Comparison of ENCODE assay signal across 1 cellular context in the genomic region with DNA sequence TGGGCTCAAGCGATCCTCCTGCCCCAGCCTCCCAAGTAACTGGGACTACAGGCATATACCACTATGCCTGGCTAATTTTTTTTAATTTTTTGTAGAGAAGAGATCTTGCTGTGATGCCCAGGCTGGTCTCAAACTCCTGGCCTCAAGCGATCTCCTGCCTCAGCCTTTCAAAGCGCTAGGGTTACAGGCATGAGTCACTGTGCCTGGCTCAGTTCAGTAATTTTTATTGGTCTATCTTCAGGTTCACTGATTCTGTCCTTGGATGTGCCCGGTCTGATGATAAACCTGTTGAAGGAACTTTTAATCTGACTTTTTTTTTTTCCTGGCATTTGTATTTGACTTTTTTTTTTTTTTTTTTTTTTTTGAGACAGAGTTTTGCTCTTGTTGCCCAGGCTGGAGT.
TF ChIP-seq lines count a peak whose summit lies in the region.

No MANE protein-coding gene starts in this region.

TF ChIP-seq in K562, 482 proteins besides CTCF, POLR2A, EP300 and RAD21 (continued from another document):
- TF ChIP-seq, protein P1, sequence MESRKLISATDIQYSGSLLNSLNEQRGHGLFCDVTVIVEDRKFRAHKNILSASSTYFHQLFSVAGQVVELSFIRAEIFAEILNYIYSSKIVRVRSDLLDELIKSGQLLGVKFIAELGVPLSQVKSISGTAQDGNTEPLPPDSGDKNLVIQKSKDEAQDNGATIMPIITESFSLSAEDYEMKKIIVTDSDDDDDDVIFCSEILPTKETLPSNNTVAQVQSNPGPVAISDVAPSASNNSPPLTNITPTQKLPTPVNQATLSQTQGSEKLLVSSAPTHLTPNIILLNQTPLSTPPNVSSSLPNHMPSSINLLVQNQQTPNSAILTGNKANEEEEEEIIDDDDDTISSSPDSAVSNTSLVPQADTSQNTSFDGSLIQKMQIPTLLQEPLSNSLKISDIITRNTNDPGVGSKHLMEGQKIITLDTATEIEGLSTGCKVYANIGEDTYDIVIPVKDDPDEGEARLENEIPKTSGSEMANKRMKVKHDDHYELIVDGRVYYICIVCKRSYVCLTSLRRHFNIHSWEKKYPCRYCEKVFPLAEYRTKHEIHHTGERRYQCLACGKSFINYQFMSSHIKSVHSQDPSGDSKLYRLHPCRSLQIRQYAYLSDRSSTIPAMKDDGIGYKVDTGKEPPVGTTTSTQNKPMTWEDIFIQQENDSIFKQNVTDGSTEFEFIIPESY (CRISPR knock-in tag; IDR thresholded peaks at IDR 0.05) = peak; percentile 86
